ENCODE assay signal across 20 cellular contexts in the genomic region with DNA sequence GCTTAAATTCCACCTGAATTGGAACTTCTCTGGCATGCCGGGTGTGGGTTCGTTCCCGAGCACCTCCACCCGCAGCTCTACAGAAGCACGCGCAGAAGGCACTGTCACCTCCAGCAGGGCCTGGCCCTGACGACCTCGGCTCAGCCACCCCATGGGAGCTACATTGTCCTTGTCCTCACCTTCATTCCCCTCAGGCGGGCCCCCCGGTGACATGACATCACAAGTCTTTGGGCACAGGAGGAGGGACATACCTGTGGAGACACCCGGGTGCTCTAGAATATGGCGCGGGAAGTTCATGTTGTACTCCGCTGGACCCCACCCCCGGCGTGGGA. TPM values are rescaled to one million over a fixed set of nuclear protein-coding genes. Genes with fewer than 3 reads are reported as not detected.
A peak's percentile ranks its signal among the peaks of the same experiment; 100 is the strongest.
DNase-seq lines count a peak whose midpoint lies in the region; ATAC-seq and TF ChIP-seq lines count a peak whose summit lies in the region.
"Had no signal": no experiment of that assay in that cellular context is flagged by ENCODE, and none has a peak within 500 bp of the region (broad histone marks: within the 10 kb centered on the region; RNA-seq: fewer than 3 reads in every experiment).

No MANE protein-coding gene starts in this region.

- no peak for DNase-seq in naive thymus-derived CD4-positive, alpha-beta T cell
- no peak for DNase-seq in tibial artery
- DNase-seq: DMS 273 treated with DMSO at 0.1 percent for 48 hours had no signal

- H3K79me2 ChIP-seq in SU-DHL-6 (ENCODE audit: insufficient read depth, low read length): no peaks in the 10 kb centered on the region
- H3K79me2 ChIP-seq: hepatocyte had no signal

- no peak for ATAC-seq in naive thymus-derived CD4-positive, alpha-beta T cell
- ATAC-seq in HG03095 (IDR thresholded peaks at IDR 0.05; ENCODE audit: unreplicated experiment): no peak
- no peak for ATAC-seq in GM21367 (IDR thresholded peaks at IDR 0.05; ENCODE audit: unreplicated experiment)
- no peak for ATAC-seq in HG02763 (IDR thresholded peaks at IDR 0.05; ENCODE audit: unreplicated experiment)

- H3K9me2 ChIP-seq in SU-DHL-6 (replicated peaks; ENCODE audit: insufficient read depth, low read length): no peaks in the 10 kb centered on the region

- no peak overlapping the region for H2AFZ ChIP-seq in SU-DHL-6 (ENCODE audit: low read depth, low read length, severe bottlenecking)
- H2AFZ ChIP-seq: hepatocyte had no signal

- H3K27me3 Mint-ChIP-seq in naive thymus-derived CD4-positive, alpha-beta T cell: peaks cover 0 to 4% (median 0%) of the 10 kb centered on the region in 5 donors

- peaks cover 15 to 89% (median 72%) of the 10 kb centered on the region in 10 experiments for H3K4me1 ChIP-seq in BLaER1 treated with 17β-estradiol and CSF1 and Interleukin-3, amounts not matched to agents 10 nM and 100 nM
- H3K4me1 ChIP-seq in HEK293 (ENCODE audit: control insufficient read depth, insufficient read depth, low read length): no peaks in the 10 kb centered on the region
- H3K4me1 ChIP-seq in naive thymus-derived CD4-positive, alpha-beta T cell (ENCODE audit: control insufficient read depth in 2 of 2, insufficient read depth in 2 of 2, low read length in 2 of 2): peaks cover 0 to 15% of the 10 kb centered on the region in 2 donors
- peaks cover 0 to 15% (median 10%) of the 10 kb centered on the region in 4 donors for H3K4me1 ChIP-seq in tibial artery
- H3K4me1 ChIP-seq: testis had no signal

- H3K9me3 Mint-ChIP-seq in naive thymus-derived CD4-positive, alpha-beta T cell: no peaks in the 10 kb centered on the region
- H3K9me3 Mint-ChIP-seq: activated CD4-positive, alpha-beta memory T cell treated with anti-CD3 and anti-CD28 coated beads, Interleukin-2, amount 10 ng/mL, durations not matched to agents 7 days and 5 days had no signal

- peak overlapping the region; percentile 67 to 91 (median 85) for H3K4me2 ChIP-seq in BLaER1 treated with 17β-estradiol and CSF1 and Interleukin-3, amounts not matched to agents 10 nM and 100 nM
- H3K4me2 ChIP-seq in SU-DHL-6 (ENCODE audit: low read depth, low read length, poor library complexity, severe bottlenecking): peak overlapping the region; percentile 28
- H3K4me2 ChIP-seq: hepatocyte had no signal

- H3K36me3 ChIP-seq in BLaER1 treated with 17β-estradiol and CSF1 and Interleukin-3, amounts not matched to agents 10 nM and 100 nM: no peaks in the 10 kb centered on the region
- no peaks in the 10 kb centered on the region for H3K36me3 ChIP-seq in HEK293 (ENCODE audit: control insufficient read depth in 2 of 2, insufficient read depth in 1 of 2, low read length in 2 of 2)
- H3K36me3 ChIP-seq in SU-DHL-6 (ENCODE audit: low read length): no peaks in the 10 kb centered on the region
- H3K36me3 ChIP-seq in naive thymus-derived CD4-positive, alpha-beta T cell (ENCODE audit: control insufficient read depth in 2 of 3, insufficient read depth in 3 of 3, low read length in 3 of 3): no peaks in the 10 kb centered on the region
- H3K36me3 ChIP-seq in tibial artery: no peaks in the 10 kb centered on the region
- H3K36me3 ChIP-seq: right atrium auricular region, SJSA1 had no signal

- peaks cover 0 to 7% (median 0%) of the 10 kb centered on the region in 11 experiments; a peak in 2 of 22 replicates for H3K27me3 ChIP-seq in BLaER1 treated with 17β-estradiol and CSF1 and Interleukin-3, amounts not matched to agents 10 nM and 100 nM
- H3K27me3 ChIP-seq in SU-DHL-6 (ENCODE audit: low read length) (no peaks in the 10 kb centered on the region), tibial artery (peaks cover 0 to 13% of the 10 kb centered on the region in 2 donors)
- no peaks in the 10 kb centered on the region for H3K27me3 ChIP-seq in naive thymus-derived CD4-positive, alpha-beta T cell (ENCODE audit: control insufficient read depth in 2 of 2, insufficient read depth in 2 of 2, low read length in 2 of 2)
- H3K27me3 ChIP-seq: foreskin keratinocyte, hepatocyte, right atrium auricular region, SJSA1, testis had no signal

- H3K9me3 ChIP-seq in BLaER1 treated with 17β-estradiol and CSF1 and Interleukin-3, amounts not matched to agents 10 nM and 100 nM (replicated peaks in 1 of 11): no peaks in the 10 kb centered on the region
- H3K9me3 ChIP-seq in HEK293 (ENCODE audit: control insufficient read depth, insufficient read depth, low read depth, low read length) (no peaks in the 10 kb centered on the region), SU-DHL-6 (ENCODE audit: insufficient read depth, low read length) (no peaks in the 10 kb centered on the region), tibial artery (no peaks in the 10 kb centered on the region)
- H3K9me3 ChIP-seq in naive thymus-derived CD4-positive, alpha-beta T cell (ENCODE audit: control insufficient read depth in 2 of 3, low read length in 3 of 3): no peaks in the 10 kb centered on the region
- H3K9me3 ChIP-seq: right atrium auricular region, SJSA1, testis had no signal

- peaks cover 0 to 7% (median 0%) of the 10 kb centered on the region in 11 experiments; a peak in 3 of 22 replicates for H4K20me1 ChIP-seq in BLaER1 treated with 17β-estradiol and CSF1 and Interleukin-3, amounts not matched to agents 10 nM and 100 nM
- no peaks in the 10 kb centered on the region for H4K20me1 ChIP-seq in SU-DHL-6 (ENCODE audit: low read depth, low read length)

- H3K9ac ChIP-seq in BLaER1 treated with 17β-estradiol and CSF1 and Interleukin-3, amounts not matched to agents 10 nM and 100 nM: peak overlapping the region in 6 of 11 experiments; percentile 11 to 66 (median 48); a peak in 8 of 22 replicates
- H3K9ac ChIP-seq in SU-DHL-6 (ENCODE audit: low read length): peak overlapping the region; percentile 27; the same call in 1 of the 2 replicates

- peak overlapping the region in 8 of 10 donors; percentile 25 to 84 (median 78) for H3K4me3 Mint-ChIP-seq in naive thymus-derived CD4-positive, alpha-beta T cell
- H3K4me3 Mint-ChIP-seq: activated CD4-positive, alpha-beta memory T cell treated with anti-CD3 and anti-CD28 coated beads, Interleukin-2, amount 10 ng/mL, durations not matched to agents 7 days and 5 days had no signal

- H3K36me3 Mint-ChIP-seq in naive thymus-derived CD4-positive, alpha-beta T cell: no peaks in the 10 kb centered on the region

- H3K27ac ChIP-seq in BLaER1 treated with 17β-estradiol and CSF1 and Interleukin-3, amounts not matched to agents 10 nM and 100 nM: peak overlapping the region in 4 of 11 experiments; percentile 57 to 71 (median 67); a peak in 8 of 22 replicates
- H3K27ac ChIP-seq in HEK293 (ENCODE audit: extremely low read depth, low read depth, low read length) (no peak overlapping the region), SU-DHL-6 (ENCODE audit: low read depth, low read length) (peak overlapping the region; percentile 66), tibial artery (no peak overlapping the region)
- no peak overlapping the region for H3K27ac ChIP-seq in naive thymus-derived CD4-positive, alpha-beta T cell (ENCODE audit: low read depth, low read length)
- H3K27ac ChIP-seq: C4-2B, foreskin keratinocyte, hepatocyte, right atrium auricular region, SJSA1, testis had no signal

- POLR2A ChIA-PET in HEK293 (lab: Yijun Ruan, JAX): no interaction called here
- POLR2A ChIA-PET in naive thymus-derived CD4-positive, alpha-beta T cell (lab: Charles Lee): interaction anchor here (0.7 to 4.2 kb wide), 18 partner anchors 10 to 292 kb away, joined by 3 to 45 read pairs (median 4); partner anchors contain the start of genes PRDM15 and ZBTB21

- H3K4me3 ChIP-seq in BLaER1 treated with 17β-estradiol and CSF1 and Interleukin-3, amounts not matched to agents 10 nM and 100 nM: peak overlapping the region in 3 of 10 experiments; percentile 5 to 37 (median 33); a peak in 2 of 20 replicates
- H3K4me3 ChIP-seq in HEK293 (ENCODE audit: low read depth, low read length): no peak overlapping the region
- no peak overlapping the region for H3K4me3 ChIP-seq in SU-DHL-6 (ENCODE audit: insufficient read depth, low read length, poor library complexity, severe bottlenecking)
- peak overlapping the region; percentile 11 for H3K4me3 ChIP-seq in naive thymus-derived CD4-positive, alpha-beta T cell (ENCODE audit: low read length)
- H3K4me3 ChIP-seq in tibial artery: no peak overlapping the region
- H3K4me3 ChIP-seq: hepatocyte, lung, SJSA1, testis had no signal

- H3K27ac Mint-ChIP-seq in naive thymus-derived CD4-positive, alpha-beta T cell: peak overlapping the region in 3 of 9 donors; percentile 17 to 81 (median 80)
- H3K27ac Mint-ChIP-seq: activated CD4-positive, alpha-beta memory T cell treated with anti-CD3 and anti-CD28 coated beads, Interleukin-2, amount 10 ng/mL, durations not matched to agents 7 days and 5 days had no signal

- peaks cover 0 to 28% (median 10%) of the 10 kb centered on the region in 7 donors for H3K4me1 Mint-ChIP-seq in naive thymus-derived CD4-positive, alpha-beta T cell

- intact Hi-C loops in naive thymus-derived CD4-positive, alpha-beta T cell (cut with micrococcal nuclease): loop anchor here (1.0 to 5.0 kb wide), 8 partner anchors 46 to 292 kb away; partner anchors contain the start of genes PRDM15 (in 2 of the 2) and ZBTB21 (in 1 of the 2)
- intact Hi-C loops in tibial artery (cut with DNase I; ENCODE audit: low total_unique reads): loop anchor here (5.0 to 10.0 kb wide), 2 partner anchors 64 to 96 kb away; partner anchors contain the start of gene ZBTB21

- TF ChIP-seq CTCF in HEK293 (tag by site-specific recombination; IDR thresholded peaks at IDR 0.05): no peak
- TF ChIP-seq CTCF in SU-DHL-6 (IDR thresholded peaks at IDR 0.05; ENCODE audit: insufficient read depth, low read length, poor library complexity, severe bottlenecking): no peak
- no peak for TF ChIP-seq CTCF in tibial artery (IDR thresholded peaks at IDR 0.05)

- CTCF ChIA-PET in HEK293 (lab: Yijun Ruan, JAX): interaction anchor here (0.6 to 5.2 kb wide), 22 partner anchors 8 to 790 kb away, joined by 3 to 60 read pairs (median 4); partner anchors contain the start of genes PRDM15 and ZBTB21
- CTCF ChIA-PET in naive thymus-derived CD4-positive, alpha-beta T cell (lab: Charles Lee): interaction anchor here (0.6 to 3.7 kb wide), 33 partner anchors 9 to 825 kb away, joined by 3 to 60 read pairs (median 5); partner anchors contain the start of genes PRDM15 and ZBTB21

- 0 out of 2 replicates have a peak, but pooled peaks cover 5% of the 10 kb centered on the region for H3F3A ChIP-seq in SU-DHL-6 (ENCODE audit: insufficient read depth)

TF ChIP-seq in HEK293, 187 proteins besides CTCF, POLR2A, EP300 and RAD21:
- TF ChIP-seq ZNF24 (tag by site-specific recombination; IDR thresholded peaks at IDR 0.05): no peak
- TF ChIP-seq ZIC2 (tag by site-specific recombination; IDR thresholded peaks at IDR 0.05): peak; percentile 44
- no peak for TF ChIP-seq TCF7L2 (IDR thresholded peaks at IDR 0.05; ENCODE audit: borderline replicate concordance, low read depth, low read length)
- no peak for TF ChIP-seq GFI1B (tag by site-specific recombination; IDR thresholded peaks at IDR 0.05)

RNA-seq across cellular contexts. Expression of gene UMODL1, which starts 37.4 kb away (rescaled TPM):
- 1 to 10 TPM in 2 of 5 experiments, under 1 TPM in 2, not detected in 1; 0.34 to 1.7 (median 1.1) TPM for total RNA-seq in naive thymus-derived CD4-positive, alpha-beta T cell
- polyA plus RNA-seq in naive thymus-derived CD4-positive, alpha-beta T cell: under 1 TPM; 0.11 to 0.14 TPM
- total RNA-seq: dermis blood vessel endothelial cell, epithelial cell of proximal tubule, foreskin keratinocyte, osteocyte, right atrium auricular region, SJSA1 had no signal
- polyA plus RNA-seq: foreskin keratinocyte had no signal
